Comparison of ENCODE assay signal across 8 cellular contexts in the genomic region with DNA sequence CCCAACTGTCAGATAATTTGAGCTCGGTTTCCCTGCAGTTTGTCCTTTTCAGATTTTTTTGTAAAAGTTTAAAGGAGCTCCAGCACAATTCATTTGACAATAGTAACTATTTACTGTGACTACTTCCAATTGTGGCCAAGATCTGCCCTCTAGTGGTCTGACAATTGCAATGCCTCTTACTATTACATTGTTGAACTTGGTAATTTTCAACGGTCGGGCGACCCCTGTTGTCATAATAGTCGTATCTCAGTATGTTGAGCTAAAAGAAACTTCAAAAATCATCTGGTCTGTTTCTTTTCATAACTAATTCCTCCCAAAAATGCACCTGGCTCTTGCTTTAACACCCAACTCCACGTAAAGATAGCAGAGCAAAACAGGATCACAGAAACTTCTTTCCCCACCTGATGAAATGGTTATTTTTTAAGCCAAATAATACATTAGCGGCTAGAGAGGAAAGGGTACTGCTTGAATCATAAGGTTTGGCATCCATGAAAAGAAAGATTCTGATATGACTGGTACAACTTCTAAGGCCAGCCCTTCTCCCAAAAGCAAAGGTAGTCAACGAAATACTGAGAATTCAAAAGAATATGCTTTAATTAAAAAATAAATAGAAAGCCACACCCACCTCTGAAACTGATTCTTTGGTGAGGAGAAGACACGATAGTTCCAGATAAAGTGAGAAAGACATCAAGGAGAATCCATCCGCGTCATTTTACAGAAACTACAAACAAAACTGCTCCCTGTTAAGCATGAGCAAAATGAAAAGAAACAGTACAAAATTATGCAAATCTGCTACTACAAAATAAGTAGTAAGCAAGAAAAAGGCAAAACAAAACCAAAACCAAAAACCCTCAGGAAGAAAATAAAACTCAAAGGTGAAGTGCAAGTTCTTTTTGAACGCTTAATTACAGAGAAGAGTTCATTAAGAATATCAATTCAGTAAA.
A peak's percentile ranks its signal among the peaks of the same experiment; 100 is the strongest.
DNase-seq lines count a peak whose midpoint lies in the region; ATAC-seq and TF ChIP-seq lines count a peak whose summit lies in the region.

No MANE protein-coding gene starts in this region.

- H3K4me2 ChIP-seq in DND-41 (ENCODE audit: insufficient read depth, low read length) = no peak overlapping the region

- H3K79me2 ChIP-seq in DND-41 (ENCODE audit: insufficient read depth, low read length) = no peaks in the 10 kb centered on the region

- H3K9ac ChIP-seq in DND-41 (ENCODE audit: low read depth, low read length) = no peak overlapping the region

- no peaks in the 10 kb centered on the region for H3K36me3 ChIP-seq in DND-41 (ENCODE audit: insufficient read depth, low read length)
- no peaks in the 10 kb centered on the region for H3K36me3 ChIP-seq in esophagus squamous epithelium
- no peaks in the 10 kb centered on the region for H3K36me3 ChIP-seq in stomach

- peaks cover 12% of the 10 kb centered on the region for H3K27me3 Mint-ChIP-seq in neural crest cell (ENCODE audit: low read depth)

- TF ChIP-seq POLR2A in esophagus squamous epithelium (IDR thresholded peaks at IDR 0.05) (no peak), stomach (IDR thresholded peaks at IDR 0.05) (no peak)

- no peak overlapping the region for H3K4me3 Mint-ChIP-seq in neural crest cell

- DNase-seq in DND-41 (peak; percentile 67), OCI-M2 (lab: John Stamatoyannopoulos, UW; ENCODE audit: unreplicated experiment) (peak; percentile 3), activated T-cell treated with anti-CD3 and anti-CD28 coated beads for 4 hours (peak; percentile 53), esophagus squamous epithelium (lab: John Stamatoyannopoulos, UW) (no peak), neural crest cell (ENCODE audit: low read depth, low spot score) (peak; percentile 64), stomach (peak; percentile 77)
- peak; percentile 79 for DNase-seq in Jurkat, Clone E6-1 (ENCODE audit: low read depth, low spot score)

- no peak overlapping the region for H2AFZ ChIP-seq in DND-41 (ENCODE audit: low read depth, low read length)

- H4K20me1 ChIP-seq in DND-41 (ENCODE audit: insufficient read depth, low read length) = no peaks in the 10 kb centered on the region

- TF ChIP-seq CTCF in DND-41 (IDR thresholded peaks at IDR 0.05; ENCODE audit: borderline replicate concordance, extremely low read depth, low read length, poor library complexity, severe bottlenecking) (peak; percentile 87), esophagus squamous epithelium (IDR thresholded peaks at IDR 0.05) (peak; percentile 66 to 89 (median 88)), neural crest cell (conservative IDR thresholded peaks at IDR 0.05) (peak; percentile 99), stomach (IDR thresholded peaks at IDR 0.05) (peak in 5 of 7 experiments; percentile 79 to 91 (median 88))

- WGBS in esophagus squamous epithelium, 2 donors = 18 to 24% methylated on average over 12 of the region's 12 CpGs
- 24 to 30% (median 27%) methylated on average over 12 of the region's 12 CpGs for WGBS in stomach, 5 donors

- no peaks in the 10 kb centered on the region for H3K36me3 Mint-ChIP-seq in neural crest cell (ENCODE audit: low read depth)

- H3K4me3 ChIP-seq in DND-41 (ENCODE audit: low read depth in 1 of 2, low read length in 2 of 2) = no peak overlapping the region
- no peak overlapping the region; the same call in 1 of the 2 replicates for H3K4me3 ChIP-seq in Jurkat, Clone E6-1 (ENCODE audit: low read length)
- H3K4me3 ChIP-seq in esophagus squamous epithelium = peak overlapping the region in 1 of 4 donors; percentile 34
- H3K4me3 ChIP-seq in stomach = no peak overlapping the region

- intact Hi-C loops in esophagus squamous epithelium (cut with DNase I) (loop anchor here (2.0 to 10.0 kb wide), 3 partner anchors 274 to 304 kb away; no protein-coding TSS in a partner anchor), stomach (cut with DNase I; ENCODE audit: low total_unique reads) (loop anchor here (5.0 to 10.0 kb wide), 4 partner anchors 274 to 384 kb away; no protein-coding TSS in a partner anchor)

- no peak overlapping the region for H3K27ac Mint-ChIP-seq in neural crest cell (ENCODE audit: unreplicated experiment)

- H3K4me1 Mint-ChIP-seq in neural crest cell = peaks cover 10% of the 10 kb centered on the region

- no peaks in the 10 kb centered on the region for H3K9me3 Mint-ChIP-seq in neural crest cell

- H3K4me1 ChIP-seq in DND-41 (ENCODE audit: insufficient read depth, low read length) = no peaks in the 10 kb centered on the region
- H3K4me1 ChIP-seq in esophagus squamous epithelium = peaks cover 0 to 23% (median 11%) of the 10 kb centered on the region in 3 donors
- peaks cover 0 to 19% (median 12%) of the 10 kb centered on the region in 4 donors for H3K4me1 ChIP-seq in stomach

- H3K9me3 ChIP-seq in DND-41 (ENCODE audit: insufficient read depth, low read length, severe bottlenecking) (no peaks in the 10 kb centered on the region), esophagus squamous epithelium (no peaks in the 10 kb centered on the region), stomach (no peaks in the 10 kb centered on the region)

- H3K27ac ChIP-seq in DND-41 (ENCODE audit: low read length) (no peak overlapping the region), esophagus squamous epithelium (peak overlapping the region in 2 of 4 donors; percentile 10 to 22), stomach (no peak overlapping the region)

- peak; percentile 94 for ATAC-seq in DND-41 (ENCODE audit: insufficient read depth, low read depth)
- ATAC-seq in GM21723 (IDR thresholded peaks at IDR 0.05; ENCODE audit: unreplicated experiment) = peak; percentile 93

- TF ChIP-seq EP300 in stomach (IDR thresholded peaks at IDR 0.05) = no peak

- H3K27me3 ChIP-seq in DND-41 (ENCODE audit: insufficient read depth, low read length, poor library complexity) (peaks cover 5% of the 10 kb centered on the region), esophagus squamous epithelium (no peaks in the 10 kb centered on the region), stomach (no peaks in the 10 kb centered on the region)
